8 cellular contexts compared by ENCODE assay signal in genomic region chr7:157302314-157302711, GRCh38. TPM values are rescaled to one million over a fixed set of nuclear protein-coding genes. Genes with fewer than 3 reads are reported as not detected.
DNase-seq lines count a peak whose midpoint lies in the region; ATAC-seq and TF ChIP-seq lines count a peak whose summit lies in the region.

No MANE protein-coding gene starts in this region.

- TF ChIP-seq CTCF in PC-9 (conservative IDR thresholded peaks at IDR 0.05) (no peak), WERI-Rb-1 (IDR thresholded peaks at IDR 0.05; ENCODE audit: low read depth, low read length) (no peak)

- H3K9me3 ChIP-seq in PC-9 (ENCODE audit: insufficient read depth, low read depth) (no peaks in the 10 kb centered on the region), WERI-Rb-1 (ENCODE audit: severe bottlenecking) (no peaks in the 10 kb centered on the region)

- H3K4me3 ChIP-seq in PC-9 (no peak overlapping the region), WERI-Rb-1 (ENCODE audit: low read depth, low read length) (no peak overlapping the region)

- POLR2A ChIA-PET in PC-9 (lab: Charles Lee; ENCODE audit: unreplicated experiment): interaction anchor here (0.6 kb wide), 2 partner anchors 16 to 53 kb away, joined by 3 read pairs; no protein-coding TSS in a partner anchor

- H2AFZ ChIP-seq in PC-9: peak overlapping the region; percentile 46

- H3F3A ChIP-seq in PC-9 (ENCODE audit: insufficient read depth, low read depth): peaks cover 41% of the 10 kb centered on the region

- CTCF ChIA-PET in PC-9 (lab: Charles Lee): no interaction called here

- no peaks in the 10 kb centered on the region for H3K9me2 ChIP-seq in PC-9 (ENCODE audit: insufficient read depth)

- H3K79me2 ChIP-seq in PC-9 (ENCODE audit: low read depth): no peaks in the 10 kb centered on the region

- H3K4me1 ChIP-seq in PC-9 (replicated peaks; ENCODE audit: insufficient read depth): peaks cover 34% of the 10 kb centered on the region

- in situ Hi-C loops in ACHN (cut with HindIII; ENCODE audit: low pct_ligation_motif_present, low pct_unique_long_range_greater_than_20kb, low sequenced_read_pairs): no loop called here

- H4K20me1 ChIP-seq in PC-9 (ENCODE audit: insufficient read depth): no peaks in the 10 kb centered on the region

- peak overlapping the region; percentile 50 for H3K4me2 ChIP-seq in PC-9

- ATAC-seq in GM19023 (IDR thresholded peaks at IDR 0.05; ENCODE audit: unreplicated experiment): peak; percentile 84
- peak; percentile 95 for ATAC-seq in HG03097 (IDR thresholded peaks at IDR 0.05; ENCODE audit: low FRiP score, unreplicated experiment)

- H3K36me3 ChIP-seq in PC-9 (ENCODE audit: low read depth) (no peaks in the 10 kb centered on the region), WERI-Rb-1 (no peaks in the 10 kb centered on the region)

- DNase-seq in ACHN (peak; percentile 60), PC-9 (peak; percentile 91 to 96), cardiac septum (ENCODE audit: low spot score) (peak; percentile 90), WERI-Rb-1 (no peak)
- peak; percentile 88 to 91 for DNase-seq in activated T-cell treated with anti-CD3 and anti-CD28 coated beads, Interleukin-2, amount 50 U/mL, for 48 hours
- DNase-seq in stimulated activated CD4-positive, alpha-beta T cell treated with anti-CD3 and anti-CD28 coated beads, Interleukin-2, amount 100 ng/mL, for 4 hours (ENCODE audit: low read depth): peak; percentile 88

- no TSS peak for BruUV-seq in PC-9 (replicated peaks; lab: Mats Ljungman, UMichigan)

- peak overlapping the region; percentile 77 for H3K27ac ChIP-seq in PC-9
- no peak overlapping the region for H3K27ac ChIP-seq in WERI-Rb-1

- intact Hi-C loops in PC-9 (cut with micrococcal nuclease; ENCODE audit: unreplicated experiment) (loop anchor here (1.0 to 5.0 kb wide), 4 partner anchors 8 to 1515 kb away; partner anchors contain the start of gene DNAJB6), cardiac septum (cut with DNase I) (no loop called here)

- H3K27me3 ChIP-seq in PC-9 (ENCODE audit: insufficient read depth, low read depth) (no peaks in the 10 kb centered on the region), WERI-Rb-1 (ENCODE audit: insufficient read depth, low read depth, severe bottlenecking) (no peaks in the 10 kb centered on the region)

RNA-seq across cellular contexts. Expression of gene DNAJB6, which starts 34.5 kb away (rescaled TPM):
- total RNA-seq in PC-9 (2021) (137 and 182 TPM in 2 replicates), cardiac septum (171 TPM)
